In the genomic region with DNA sequence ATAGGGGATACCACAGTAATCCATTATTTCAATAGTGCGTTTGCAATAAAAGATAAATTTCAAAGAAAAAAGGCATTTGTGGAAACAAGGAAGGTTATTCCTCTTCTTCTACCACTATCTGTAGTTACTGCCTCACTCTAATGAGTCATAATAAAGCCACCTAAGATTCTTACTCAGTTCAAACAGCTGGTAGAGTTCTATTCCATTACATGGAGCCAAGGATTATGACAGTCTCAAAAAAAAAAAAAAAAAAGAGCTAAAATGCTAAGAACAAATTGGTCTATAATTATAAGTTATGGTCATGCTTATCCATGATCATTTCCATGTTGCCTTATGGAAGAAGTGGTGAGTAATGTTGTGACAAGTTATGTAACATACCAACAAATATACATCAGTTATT, we compare ENCODE assay signal across 14 cellular contexts.
"Had no signal": no experiment of that assay in that cellular context is flagged by ENCODE, and none has a peak within 500 bp of the region (broad histone marks: within the 10 kb centered on the region; RNA-seq: fewer than 3 reads in every experiment).

No MANE protein-coding gene starts in this region.

- H3K27ac ChIP-seq: breast epithelium, epithelial cell of prostate, prostate gland, right lobe of liver, transverse colon had no signal

- H3K4me1 ChIP-seq: breast epithelium, prostate gland, right lobe of liver, transverse colon had no signal

- DNase-seq: activated CD4-positive, alpha-beta memory T cell treated with anti-CD3 and anti-CD28 coated beads, Interleukin-2, amount 10 ng/mL, durations not matched to agents 7 days and 5 days; activated CD4-positive, alpha-beta T cell treated with anti-CD3 and anti-CD28 coated beads for 1 hour; activated gamma-delta T cell; activated T-cell treated with anti-CD3 and anti-CD28 coated beads, Interleukin-2, amount 50 U/mL, for 48 hours; effector memory CD4-positive, alpha-beta T cell; nephron progenitor cell; right lobe of liver; stimulated activated CD4-positive, alpha-beta T cell treated with anti-CD3 and anti-CD28 coated beads, Interleukin-2, amount 100 ng/mL, for 24 hours; stimulated activated naive CD4-positive, alpha-beta T cell; substantia nigra; transverse colon had no signal

- H3K36me3 ChIP-seq: breast epithelium, prostate gland, right lobe of liver, transverse colon had no signal

- H3K9me3 ChIP-seq: breast epithelium, prostate gland, right lobe of liver, transverse colon had no signal

- H3K4me3 ChIP-seq: breast epithelium, prostate gland, right lobe of liver, transverse colon had no signal

- H3K27me3 ChIP-seq: breast epithelium, right lobe of liver, transverse colon had no signal
